11 cellular contexts compared by ENCODE assay signal in the genomic region with DNA sequence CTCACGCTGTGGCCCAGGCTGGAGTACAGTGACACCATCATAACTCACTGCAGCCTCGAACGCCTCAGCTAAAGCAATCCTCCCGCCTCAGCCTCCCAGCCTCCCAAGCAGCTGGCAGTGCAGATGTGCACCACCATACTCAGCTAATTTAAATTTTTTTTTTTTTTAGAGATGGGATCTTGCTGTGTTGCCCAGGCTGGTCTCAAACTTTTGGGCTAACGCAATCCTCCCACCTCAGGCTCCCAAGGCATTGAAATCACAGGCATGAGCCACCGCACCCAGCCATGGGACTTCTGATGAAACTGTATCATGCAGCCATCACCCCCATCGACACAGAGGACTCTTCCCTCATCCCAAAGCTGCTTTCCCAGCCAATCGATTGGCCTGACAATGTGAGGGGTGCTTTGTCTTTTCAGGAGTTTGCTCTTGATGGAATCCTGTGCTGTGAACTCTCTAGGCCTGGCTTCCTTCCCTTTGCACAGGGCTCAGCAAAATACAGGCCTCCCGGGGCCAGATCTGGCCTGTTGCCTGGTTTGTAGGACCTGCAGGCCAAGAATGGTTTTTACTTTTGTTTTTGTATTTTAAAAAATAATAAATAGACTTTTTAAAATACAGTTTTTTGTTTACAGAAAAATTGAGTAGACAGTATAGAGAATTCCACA. TPM values are rescaled to one million over a fixed set of nuclear protein-coding genes. Genes with fewer than 3 reads are reported as not detected.
DNase-seq lines count a peak whose midpoint lies in the region; ATAC-seq and TF ChIP-seq lines count a peak whose summit lies in the region.
"Had no signal": no experiment of that assay in that cellular context is flagged by ENCODE, and none has a peak within 500 bp of the region (broad histone marks: within the 10 kb centered on the region; RNA-seq: fewer than 3 reads in every experiment).

No MANE protein-coding gene starts in this region.

- in situ Hi-C loops in IMR-90 (cut with MboI; ENCODE audit: low sequenced_read_pairs), result no loop called here
- in situ Hi-C loops in mammary epithelial cell (cut with MboI; ENCODE audit: low sequenced_read_pairs in 2 of 2), result no loop called here

- no peak overlapping the region for H2BK5ac ChIP-seq in IMR-90 (ENCODE audit: low read depth, low read length, poor library complexity, severe bottlenecking)

- H2AFZ ChIP-seq in IMR-90 (replicated peaks; ENCODE audit: low read length, poor library complexity), result no peak overlapping the region
- no peak overlapping the region for H2AFZ ChIP-seq in mammary epithelial cell (ENCODE audit: low read depth, low read length)

- H3K4me3 ChIP-seq in IMR-90 (ENCODE audit: insufficient read depth, low read depth, low read length) (no peak overlapping the region), mammary epithelial cell (replicated peaks in 1 of 3; ENCODE audit: insufficient read depth in 1 of 3, low read depth in 2 of 3, low read length in 3 of 3) (no peak overlapping the region), suprapubic skin (no peak overlapping the region)

- CTCF ChIA-PET in IMR-90 (lab: Yijun Ruan, JAX), result no interaction called here
- CTCF ChIA-PET in mammary epithelial cell (lab: Charles Lee; ENCODE audit: low non-redundant PET), result no interaction called here

- H4K91ac ChIP-seq in IMR-90 (ENCODE audit: insufficient read depth, low read depth, low read length), result no peak overlapping the region

- peak overlapping the region in 1 of 2 experiments; percentile 24; a peak in 1 of 4 replicates for H4K8ac ChIP-seq in IMR-90 (ENCODE audit: low read depth in 2 of 2, low read length in 2 of 2)

- peak overlapping the region; percentile 37 for H3K14ac ChIP-seq in IMR-90 (replicated peaks; ENCODE audit: low read depth, low read length)

- H4K5ac ChIP-seq in IMR-90 (ENCODE audit: low read depth, low read length), result peak overlapping the region; percentile 59; the same call in 1 of the 2 replicates

- H3K79me1 ChIP-seq in IMR-90 (ENCODE audit: low read depth in 1 of 2, low read length in 2 of 2), result no peaks in the 10 kb centered on the region; a peak in 1 of 4 replicates

- H3K18ac ChIP-seq in IMR-90 (ENCODE audit: low read depth, low read length), result peak overlapping the region; percentile 57; the same call in 1 of the 2 replicates

- BruUV-seq in IMR-90 (replicated peaks; lab: Mats Ljungman, UMichigan) (no TSS peak), mammary epithelial cell (replicated peaks; lab: Mats Ljungman, UMichigan) (TSS peak; percentile 71)

- TF ChIP-seq RAD21 in IMR-90 (IDR thresholded peaks at IDR 0.05; ENCODE audit: low read length), result no peak

- no peaks in the 10 kb centered on the region for H3K79me2 ChIP-seq in mammary epithelial cell (ENCODE audit: insufficient read depth, low read length)

- peak overlapping the region; percentile 16; the same call in 1 of the 2 replicates for H3K27ac ChIP-seq in IMR-90 (ENCODE audit: insufficient read depth, low read length)
- H3K27ac ChIP-seq in mammary epithelial cell (ENCODE audit: insufficient read depth, low read depth, low read length), result no peak overlapping the region
- H3K27ac ChIP-seq in layer of hippocampus (ENCODE audit: low read depth, low read length), result peak overlapping the region; percentile 52
- peak overlapping the region; percentile 12 for H3K27ac ChIP-seq in suprapubic skin

- peak; percentile 41 for ATAC-seq in IMR-90 (ENCODE audit: low read depth)
- no peak for ATAC-seq in HG03460 (IDR thresholded peaks at IDR 0.05; ENCODE audit: unreplicated experiment)

- H2BK15ac ChIP-seq in IMR-90 (ENCODE audit: low read depth, low read length), result peak overlapping the region; percentile 65; the same call in 1 of the 3 replicates

- H3K36me3 ChIP-seq in IMR-90 (ENCODE audit: control insufficient read depth, insufficient read depth, low read length) (no peaks in the 10 kb centered on the region), mammary epithelial cell (ENCODE audit: insufficient read depth, low read length) (no peaks in the 10 kb centered on the region), suprapubic skin (no peaks in the 10 kb centered on the region)

- no peak overlapping the region for H2AK9ac ChIP-seq in IMR-90 (replicated peaks; ENCODE audit: low read depth, low read length, poor library complexity)

- peak; percentile 43 for DNase-seq in IMR-90
- no peak for DNase-seq in mammary epithelial cell
- DNase-seq in suprapubic skin (ENCODE audit: low spot score in 2 of 2), result no peak
- no peak for DNase-seq in kidney tubule cell (ENCODE audit: low spot score)
- DNase-seq in LoVo (ENCODE audit: low spot score), result no peak
- DNase-seq in occipital lobe (lab: John Stamatoyannopoulos, UW), result no peak
- DNase-seq: activated CD4-positive, alpha-beta memory T cell treated with anti-CD3 and anti-CD28 coated beads, Interleukin-2, amount 10 ng/mL, durations not matched to agents 7 days and 5 days; central memory CD4-positive, alpha-beta T cell; NCI-H1105 had no signal

- H3K9me3 ChIP-seq in IMR-90 (ENCODE audit: control insufficient read depth, insufficient read depth, low read length) (0 out of 2 replicates have a peak, but pooled peaks cover 3% of the 10 kb centered on the region), mammary epithelial cell (replicated peaks; ENCODE audit: insufficient read depth, low read length) (no peaks in the 10 kb centered on the region), suprapubic skin (no peaks in the 10 kb centered on the region)

- no peak overlapping the region for H3K4me2 ChIP-seq in IMR-90 (ENCODE audit: low read depth, low read length)
- H3K4me2 ChIP-seq in mammary epithelial cell (ENCODE audit: insufficient read depth, low read depth, low read length), result no peak overlapping the region

- H3K4ac ChIP-seq in IMR-90 (ENCODE audit: low read depth, low read length), result peak overlapping the region; percentile 54; the same call in 1 of the 2 replicates

- no peaks in the 10 kb centered on the region for H4K20me1 ChIP-seq in IMR-90 (ENCODE audit: insufficient read depth, low read length)
- H4K20me1 ChIP-seq in mammary epithelial cell (ENCODE audit: insufficient read depth, low read length), result no peaks in the 10 kb centered on the region

- TF ChIP-seq EP300 in suprapubic skin (IDR thresholded peaks at IDR 0.05), result no peak

- no peak overlapping the region for H3K9ac ChIP-seq in IMR-90 (ENCODE audit: low read depth, low read length)
- no peak overlapping the region for H3K9ac ChIP-seq in mammary epithelial cell (ENCODE audit: insufficient read depth, low read length)

- H2AK5ac ChIP-seq in IMR-90 (ENCODE audit: low read depth, low read length), result peak overlapping the region; percentile 72; the same call in 1 of the 2 replicates

- TF ChIP-seq CTCF in IMR-90 (conservative IDR thresholded peaks at IDR 0.05; ENCODE audit: low read depth, low read length) (no peak), mammary epithelial cell (conservative IDR thresholded peaks at IDR 0.05 in 1 of 2, IDR thresholded peaks at IDR 0.05 in 1 of 2; ENCODE audit: extremely low read depth in 1 of 2, insufficient read depth in 1 of 2, low read depth in 1 of 2, low read length in 2 of 2) (no peak), suprapubic skin (IDR thresholded peaks at IDR 0.05) (no peak)

- POLR2A ChIA-PET in IMR-90 (lab: Charles Lee; ENCODE audit: unreplicated experiment), result interaction anchor here (0.6 kb wide), 1 partner anchor 913 kb away, joined by 8 read pairs; no protein-coding TSS in a partner anchor

- H3K56ac ChIP-seq in IMR-90 (ENCODE audit: extremely low read depth, insufficient read depth, low read length), result no peak overlapping the region

- no peak for TF ChIP-seq POLR2A in IMR-90 (IDR thresholded peaks at IDR 0.05; ENCODE audit: low read depth, low read length)
- no peak for TF ChIP-seq POLR2A in suprapubic skin (IDR thresholded peaks at IDR 0.05)

- peaks cover 5% of the 10 kb centered on the region for H3K9me1 ChIP-seq in IMR-90 (ENCODE audit: insufficient read depth, low read length)

- H2BK120ac ChIP-seq in IMR-90 (ENCODE audit: low read depth, low read length), result peak overlapping the region; percentile 59

- peaks cover 9% of the 10 kb centered on the region for H3K4me1 ChIP-seq in IMR-90 (ENCODE audit: control insufficient read depth, insufficient read depth, low read length)
- H3K4me1 ChIP-seq in mammary epithelial cell (ENCODE audit: insufficient read depth, low read length), result peaks cover 28% of the 10 kb centered on the region
- peaks cover 36% of the 10 kb centered on the region for H3K4me1 ChIP-seq in suprapubic skin

- no peak overlapping the region; the same call in 1 of the 2 replicates for H2BK20ac ChIP-seq in IMR-90 (ENCODE audit: low read depth, low read length)

- no peak overlapping the region for H3K23ac ChIP-seq in IMR-90 (ENCODE audit: low read depth, low read length)

- dilution Hi-C loops in IMR-90 (cut with HindIII; ENCODE audit: low sequenced_read_pairs, unreplicated experiment) (no loop called here), mammary epithelial cell (cut with HindIII; ENCODE audit: low sequenced_read_pairs) (loop anchor here (5.0 to 10.0 kb wide), 2 partner anchors 58 to 105 kb away; no protein-coding TSS in a partner anchor)

- intact Hi-C loops in IMR-90 (cut with micrococcal nuclease), result no loop called here
- intact Hi-C loops in mammary epithelial cell (cut with micrococcal nuclease), result no loop called here

- H3K27me3 ChIP-seq in IMR-90 (ENCODE audit: control insufficient read depth, insufficient read depth, low read length), result no peaks in the 10 kb centered on the region
- no peaks in the 10 kb centered on the region for H3K27me3 ChIP-seq in mammary epithelial cell (ENCODE audit: insufficient read depth, low read length)
- H3K27me3 ChIP-seq in layer of hippocampus (ENCODE audit: control insufficient read depth, insufficient read depth, low read length), result no peaks in the 10 kb centered on the region
- H3K27me3 ChIP-seq in suprapubic skin, result no peaks in the 10 kb centered on the region

- no CpG with 5 or more reads among the region's 9 CpGs for WGBS in IMR-90 (ENCODE audit: extremely low coverage in 2 of 2, insufficient read length in 1 of 2), 2 experiments
- 98% methylated on average over 8 of the region's 9 CpGs for WGBS in mammary epithelial cell (ENCODE audit: low coverage, missing lambda C conversion rate)
- 59% methylated on average over 7 of the region's 9 CpGs for WGBS in suprapubic skin

TF ChIP-seq in IMR-90, 13 proteins besides CTCF, POLR2A, EP300 and RAD21 (continues in another document):
- TF ChIP-seq RFX5 (IDR thresholded peaks at IDR 0.05; ENCODE audit: low read depth, low read length), result no peak

RNA-seq across cellular contexts. Expression of gene NCOR2, which starts 59.6 kb away (rescaled TPM):
- total RNA-seq in IMR-90 (2012; rRNA removed), result 12.9 and 15.3 TPM in 2 replicates
- 40.8 and 50.2 TPM in 2 replicates for polyA plus RNA-seq in IMR-90 (2012; rRNA removed)
- 55.0 and 56.1 TPM in 2 replicates for polyA plus RNA-seq in IMR-90 (2012; cell fraction: cytosol; rRNA removed)
- polyA plus RNA-seq in IMR-90 (2012; cell fraction: nucleus; rRNA removed; ENCODE audit: low replicate concordance), result 151 and 276 TPM in 2 replicates
- 100 to 1,000 TPM in 1 of 2 donors, 10 to 100 TPM in 1; 70.5 to 158 TPM for total RNA-seq in mammary epithelial cell
- 18.9 TPM for polyA plus RNA-seq in mammary epithelial cell
- polyA minus RNA-seq in mammary epithelial cell, result 117 TPM
- total RNA-seq in suprapubic skin, result 100 to 1,000 TPM; 111 to 264 (median 187) TPM
- total RNA-seq in occipital lobe, result 12.8 TPM
